29 cellular contexts compared by ENCODE assay signal in genomic region chr7:3204526-3204925, GRCh38.
"Had no signal": no experiment of that assay in that cellular context is flagged by ENCODE, and none has a peak within 500 bp of the region (broad histone marks: within the 10 kb centered on the region; RNA-seq: fewer than 3 reads in every experiment).

No MANE protein-coding gene starts in this region.

- H3K9me3 Mint-ChIP-seq: activated CD4-positive, alpha-beta T cell treated with anti-CD3 and anti-CD28 coated beads, Interleukin-2, amount 10 ng/mL, durations not matched to agents 24 days and 14 days; activated CD8-positive, alpha-beta T cell treated with anti-CD3 and anti-CD28 coated beads for 36 hours; activated naive CD4-positive, alpha-beta T cell treated with anti-CD3 and anti-CD28 coated beads, Interleukin-2, amount 10 ng/mL, durations not matched to agents 7 days and 5 days; activated naive CD8-positive, alpha-beta T cell treated with anti-CD3 and anti-CD28 coated beads, Interleukin-2, amount 10 ng/mL, durations not matched to agents 7 days and 5 days had no signal

- H3K36me3 ChIP-seq: brain microvascular endothelial cell, gastrocnemius medialis, sigmoid colon, suprapubic skin, tibial artery had no signal

- H3K4me3 Mint-ChIP-seq: activated CD4-positive, alpha-beta T cell treated with anti-CD3 and anti-CD28 coated beads, Interleukin-2, amount 10 ng/mL, durations not matched to agents 24 days and 14 days; activated CD8-positive, alpha-beta T cell treated with anti-CD3 and anti-CD28 coated beads for 36 hours; activated naive CD4-positive, alpha-beta T cell treated with anti-CD3 and anti-CD28 coated beads, Interleukin-2, amount 10 ng/mL, durations not matched to agents 7 days and 5 days; activated naive CD8-positive, alpha-beta T cell treated with anti-CD3 and anti-CD28 coated beads, Interleukin-2, amount 10 ng/mL, durations not matched to agents 7 days and 5 days; dendritic cell treated with granulocyte-macrophage colony-stimulating factor and Interleukin-4, amounts not matched to agents 40 ng/mL and 50 ng/mL, for 4 days; naive thymus-derived CD8-positive, alpha-beta T cell; T-helper 17 cell had no signal

- H3K4me1 ChIP-seq: gastrocnemius medialis, sigmoid colon, tibial artery had no signal

- H3K27ac ChIP-seq: brain microvascular endothelial cell, gastrocnemius medialis, sigmoid colon, suprapubic skin, tibial artery had no signal

- H3K27ac Mint-ChIP-seq: activated CD4-positive, alpha-beta T cell treated with anti-CD3 and anti-CD28 coated beads, Interleukin-2, amount 10 ng/mL, durations not matched to agents 24 days and 14 days; activated CD8-positive, alpha-beta T cell treated with anti-CD3 and anti-CD28 coated beads for 36 hours; activated naive CD4-positive, alpha-beta T cell treated with anti-CD3 and anti-CD28 coated beads, Interleukin-2, amount 10 ng/mL, durations not matched to agents 7 days and 5 days; activated naive CD8-positive, alpha-beta T cell treated with anti-CD3 and anti-CD28 coated beads, Interleukin-2, amount 10 ng/mL, durations not matched to agents 7 days and 5 days; dendritic cell treated with granulocyte-macrophage colony-stimulating factor and Interleukin-4, amounts not matched to agents 40 ng/mL and 50 ng/mL, for 4 days; naive thymus-derived CD8-positive, alpha-beta T cell had no signal

- H3K4me1 Mint-ChIP-seq: activated CD4-positive, alpha-beta T cell treated with anti-CD3 and anti-CD28 coated beads, Interleukin-2, amount 10 ng/mL, durations not matched to agents 24 days and 14 days; activated naive CD4-positive, alpha-beta T cell treated with anti-CD3 and anti-CD28 coated beads, Interleukin-2, amount 10 ng/mL, durations not matched to agents 7 days and 5 days; activated naive CD8-positive, alpha-beta T cell treated with anti-CD3 and anti-CD28 coated beads, Interleukin-2, amount 10 ng/mL, durations not matched to agents 7 days and 5 days; naive thymus-derived CD8-positive, alpha-beta T cell had no signal

- H3K4me3 ChIP-seq: gastrocnemius medialis, sigmoid colon, suprapubic skin, tibial artery had no signal

- H3K36me3 Mint-ChIP-seq: activated naive CD4-positive, alpha-beta T cell treated with anti-CD3 and anti-CD28 coated beads, Interleukin-2, amount 10 ng/mL, durations not matched to agents 7 days and 5 days; activated naive CD8-positive, alpha-beta T cell treated with anti-CD3 and anti-CD28 coated beads, Interleukin-2, amount 10 ng/mL, durations not matched to agents 7 days and 5 days had no signal

- DNase-seq: activated CD4-positive, alpha-beta T cell treated with anti-CD3 and anti-CD28 coated beads, Interleukin-2, amount 10 ng/mL, durations not matched to agents 24 days and 14 days; activated CD4-positive, CD25-positive, alpha-beta regulatory T cell treated with anti-CD3 and anti-CD28 coated beads, Interleukin-2, amount 50 U/mL, for 72 hours; activated CD8-positive, alpha-beta T cell treated with anti-CD3 and anti-CD28 coated beads for 36 hours; activated gamma-delta T cell; activated naive CD4-positive, alpha-beta T cell treated with anti-CD3 and anti-CD28 coated beads, Interleukin-2, amount 10 ng/mL, durations not matched to agents 7 days and 5 days; activated naive CD8-positive, alpha-beta T cell treated with anti-CD3 and anti-CD28 coated beads, Interleukin-2, amount 10 ng/mL, durations not matched to agents 7 days and 5 days; activated T-cell treated with anti-CD3 and anti-CD28 coated beads, Interleukin-2, amount 50 U/mL, for 1 hour; amniotic stem cell; brain microvascular endothelial cell; central memory CD4-positive, alpha-beta T cell; effector CD4-positive, alpha-beta T cell; gastrocnemius medialis; glutamatergic neuron; hippocampal formation; kidney; left colon; retina; small intestine; stimulated activated CD4-positive, alpha-beta T cell treated with anti-CD3 and anti-CD28 coated beads, Interleukin-1b, Interleukin-23, amount 100 ng/mL, for 48 hours; stimulated activated naive CD4-positive, alpha-beta T cell; T-helper 17 cell; T1000; tibial artery had no signal

- ATAC-seq: activated CD8-positive, alpha-beta T cell treated with anti-CD3 and anti-CD28 coated beads for 36 hours; gastrocnemius medialis; left colon; naive thymus-derived CD8-positive, alpha-beta T cell; SK-N-SH treated with all-trans-retinoic acid at 6 μM for 48 hours; T-helper 17 cell had no signal

- H3K27me3 ChIP-seq: brain microvascular endothelial cell, gastrocnemius medialis, sigmoid colon, tibial artery had no signal

- H3K27me3 Mint-ChIP-seq: activated CD8-positive, alpha-beta T cell treated with anti-CD3 and anti-CD28 coated beads for 36 hours; dendritic cell treated with granulocyte-macrophage colony-stimulating factor and Interleukin-4, amounts not matched to agents 40 ng/mL and 50 ng/mL, for 4 days; naive thymus-derived CD8-positive, alpha-beta T cell; progenitor cell of endocrine pancreas had no signal

- H3K9me3 ChIP-seq: gastrocnemius medialis, sigmoid colon, suprapubic skin had no signal
